In the genomic region with DNA sequence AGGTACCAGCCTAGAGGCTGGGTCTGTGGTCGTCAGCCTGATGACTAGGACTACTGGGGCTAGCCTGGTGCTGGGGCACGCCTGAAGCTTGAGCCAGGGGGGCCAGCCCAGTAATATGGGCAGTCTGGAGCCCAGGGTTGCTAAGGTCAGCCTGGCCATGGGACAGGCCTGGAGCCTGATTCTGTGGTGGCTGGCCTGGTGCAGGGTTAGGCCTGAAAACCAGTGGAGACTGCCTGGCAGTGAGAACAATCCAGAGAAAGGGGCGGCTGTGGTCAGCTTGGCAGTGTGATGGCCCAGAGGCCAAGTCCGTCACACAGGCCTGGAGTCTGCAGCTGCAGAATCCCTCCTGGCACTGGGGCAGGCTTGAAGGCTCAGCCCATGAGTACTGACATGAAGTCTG, we compare ENCODE assay signal across 15 cellular contexts.
DNase-seq lines count a peak whose midpoint lies in the region; ATAC-seq and TF ChIP-seq lines count a peak whose summit lies in the region.
"Had no signal": no experiment of that assay in that cellular context is flagged by ENCODE, and none has a peak within 500 bp of the region (broad histone marks: within the 10 kb centered on the region; RNA-seq: fewer than 3 reads in every experiment).

No MANE protein-coding gene starts in this region.

- H3K27me3 ChIP-seq in aorta (ENCODE audit: control insufficient read depth in 1 of 2, insufficient read depth in 2 of 2, low read length in 1 of 2): no peaks in the 10 kb centered on the region
- H3K27me3 ChIP-seq: BE2C had no signal

- no peak overlapping the region for H3K4me2 ChIP-seq in OCI-LY7 (ENCODE audit: low read length)
- H3K4me2 ChIP-seq: A549 had no signal

- no peaks in the 10 kb centered on the region for H4K20me1 ChIP-seq in OCI-LY7 (ENCODE audit: insufficient read depth, low read length)

- ATAC-seq in esophagus mucosa (peak; percentile 18), sciatic nerve (peak; percentile 32), aorta (ENCODE audit: low FRiP score) (peak; percentile 41)
- no peak for ATAC-seq in activated CD8-positive, alpha-beta T cell treated with anti-CD3 and anti-CD28 coated beads, Interleukin-2, amount 10 ng/mL, durations not matched to agents 7 days and 5 days
- ATAC-seq: A549 had no signal

- CTCF ChIA-PET in OCI-LY7 (lab: Charles Lee; ENCODE audit: unreplicated experiment): no interaction called here
- CTCF ChIA-PET in activated naive CD4-positive, alpha-beta T cell treated with anti-CD3 and anti-CD28 coated beads for 36 hours (lab: Charles Lee): no interaction called here
- CTCF ChIA-PET in activated CD8-positive, alpha-beta T cell treated with anti-CD3 and anti-CD28 coated beads, Interleukin-2, amount 10 ng/mL, durations not matched to agents 7 days and 5 days (lab: Charles Lee): no interaction called here

- H3K27ac Mint-ChIP-seq in activated naive CD4-positive, alpha-beta T cell treated with anti-CD3 and anti-CD28 coated beads for 36 hours: no peak overlapping the region
- no peak overlapping the region for H3K27ac Mint-ChIP-seq in activated CD8-positive, alpha-beta T cell treated with anti-CD3 and anti-CD28 coated beads, Interleukin-2, amount 10 ng/mL, durations not matched to agents 7 days and 5 days
- H3K27ac Mint-ChIP-seq: CD4-positive, alpha-beta memory T cell; IgD-negative memory B cell had no signal

- no peaks in the 10 kb centered on the region for H3K36me3 Mint-ChIP-seq in activated naive CD4-positive, alpha-beta T cell treated with anti-CD3 and anti-CD28 coated beads for 36 hours (ENCODE audit: low read depth)
- no peaks in the 10 kb centered on the region for H3K36me3 Mint-ChIP-seq in activated CD8-positive, alpha-beta T cell treated with anti-CD3 and anti-CD28 coated beads, Interleukin-2, amount 10 ng/mL, durations not matched to agents 7 days and 5 days (ENCODE audit: low read depth)
- H3K36me3 Mint-ChIP-seq: CD4-positive, alpha-beta memory T cell; IgD-negative memory B cell had no signal

- H3K79me2 ChIP-seq in OCI-LY7 (ENCODE audit: insufficient read depth, low read depth, low read length): no peaks in the 10 kb centered on the region

- intact Hi-C loops in OCI-LY7 (cut with micrococcal nuclease; ENCODE audit: unreplicated experiment) (loop anchor here (10.0 kb wide), 1 partner anchor 697 kb away; no protein-coding TSS in a partner anchor), sciatic nerve (cut with DNase I) (loop anchor here (5.0 kb wide), 1 partner anchor 320 kb away; no protein-coding TSS in a partner anchor), aorta (cut with DNase I) (no loop called here)
- intact Hi-C loops in activated naive CD4-positive, alpha-beta T cell treated with anti-CD3 and anti-CD28 coated beads for 36 hours (cut with micrococcal nuclease): no loop called here

- 70 to 80% methylated on average over 4 of the region's 4 CpGs for WGBS in aorta, 2 donors

- H3K4me1 ChIP-seq in OCI-LY7 (ENCODE audit: insufficient read depth, low read length, poor library complexity, severe bottlenecking) (peaks cover 6% of the 10 kb centered on the region), aorta (ENCODE audit: control insufficient read depth in 1 of 2, insufficient read depth in 2 of 2, low read length in 2 of 2) (no peaks in the 10 kb centered on the region)
- H3K4me1 ChIP-seq: A549, BE2C had no signal

- H3K27ac ChIP-seq in OCI-LY7 (ENCODE audit: low read depth, low read length, poor library complexity, severe bottlenecking): no peak overlapping the region
- no peak overlapping the region for H3K27ac ChIP-seq in aorta (ENCODE audit: low read depth in 1 of 2, low read length in 2 of 2)
- H3K27ac ChIP-seq: A549, C4-2B had no signal

- no peaks in the 10 kb centered on the region for H3K9me2 ChIP-seq in OCI-LY7 (ENCODE audit: insufficient read depth, low read length)

- BruUV-seq in OCI-LY7 (replicated peaks; lab: Mats Ljungman, UMichigan): no TSS peak

- TF ChIP-seq CTCF in OCI-LY7 (conservative IDR thresholded peaks at IDR 0.05; ENCODE audit: low read length): no peak

- H3K9me3 ChIP-seq in OCI-LY7 (ENCODE audit: low read length): peaks cover 2% of the 10 kb centered on the region; the same call in 1 of the 2 replicates
- peaks cover 3% of the 10 kb centered on the region for H3K9me3 ChIP-seq in aorta (ENCODE audit: control insufficient read depth, low read length)
- H3K9me3 ChIP-seq: A549, BE2C had no signal

- no peak overlapping the region for H3K4me3 ChIP-seq in OCI-LY7 (ENCODE audit: low read depth, low read length, poor library complexity, severe bottlenecking)
- no peak overlapping the region for H3K4me3 ChIP-seq in aorta (ENCODE audit: low read length in 2 of 2)
- H3K4me3 ChIP-seq: A549 had no signal

- 0 out of 2 replicates have a peak overlapping the region, but pooled peaks have one; percentile 23 for H2AFZ ChIP-seq in OCI-LY7 (ENCODE audit: low read length)

- H3K36me3 ChIP-seq in OCI-LY7 (ENCODE audit: insufficient read depth, low read length) (no peaks in the 10 kb centered on the region; the same call in 1 of the 2 replicates), aorta (ENCODE audit: control insufficient read depth in 1 of 2, insufficient read depth in 2 of 2, low read length in 1 of 2) (no peaks in the 10 kb centered on the region)
- H3K36me3 ChIP-seq: BE2C had no signal

- no peak for DNase-seq in OCI-LY7 (ENCODE audit: low spot score)
- no peak for DNase-seq in sciatic nerve (ENCODE audit: low spot score)
- peak in 1 of 2 donors; percentile 41 for DNase-seq in aorta
- DNase-seq in activated naive CD4-positive, alpha-beta T cell treated with anti-CD3 and anti-CD28 coated beads for 36 hours: no peak
- DNase-seq in DMS 273 (lab: John Stamatoyannopoulos, UW; ENCODE audit: unreplicated experiment): no peak
- DNase-seq in activated CD8-positive, alpha-beta T cell treated with anti-CD3 and anti-CD28 coated beads, Interleukin-2, amount 10 ng/mL, durations not matched to agents 7 days and 5 days: no peak
- DNase-seq: BE2C, DMS153, DND-41, GDM1 had no signal

- POLR2A ChIA-PET in OCI-LY7 (lab: Charles Lee): interaction anchor here (1.6 kb wide), 1 partner anchor 37 kb away, joined by 3 read pairs; no protein-coding TSS in a partner anchor
- POLR2A ChIA-PET in activated CD8-positive, alpha-beta T cell treated with anti-CD3 and anti-CD28 coated beads, Interleukin-2, amount 10 ng/mL, durations not matched to agents 7 days and 5 days (lab: Charles Lee): no interaction called here

- H3K4me3 Mint-ChIP-seq in activated naive CD4-positive, alpha-beta T cell treated with anti-CD3 and anti-CD28 coated beads for 36 hours: no peak overlapping the region
- no peak overlapping the region for H3K4me3 Mint-ChIP-seq in activated CD8-positive, alpha-beta T cell treated with anti-CD3 and anti-CD28 coated beads, Interleukin-2, amount 10 ng/mL, durations not matched to agents 7 days and 5 days
- H3K4me3 Mint-ChIP-seq: CD4-positive, alpha-beta memory T cell; IgD-negative memory B cell had no signal

- no peaks in the 10 kb centered on the region for H3K4me1 Mint-ChIP-seq in activated naive CD4-positive, alpha-beta T cell treated with anti-CD3 and anti-CD28 coated beads for 36 hours (ENCODE audit: low read depth)
- H3K4me1 Mint-ChIP-seq in activated CD8-positive, alpha-beta T cell treated with anti-CD3 and anti-CD28 coated beads, Interleukin-2, amount 10 ng/mL, durations not matched to agents 7 days and 5 days (ENCODE audit: low read depth): no peaks in the 10 kb centered on the region
- H3K4me1 Mint-ChIP-seq: CD4-positive, alpha-beta memory T cell; IgD-negative memory B cell had no signal

- H3K9me3 Mint-ChIP-seq in activated naive CD4-positive, alpha-beta T cell treated with anti-CD3 and anti-CD28 coated beads for 36 hours: peaks cover 10% of the 10 kb centered on the region
- H3K9me3 Mint-ChIP-seq in activated CD8-positive, alpha-beta T cell treated with anti-CD3 and anti-CD28 coated beads, Interleukin-2, amount 10 ng/mL, durations not matched to agents 7 days and 5 days (ENCODE audit: insufficient read depth): no peaks in the 10 kb centered on the region

- H3K27me3 Mint-ChIP-seq in activated naive CD4-positive, alpha-beta T cell treated with anti-CD3 and anti-CD28 coated beads for 36 hours (ENCODE audit: low read depth): no peaks in the 10 kb centered on the region
- H3K27me3 Mint-ChIP-seq in activated CD8-positive, alpha-beta T cell treated with anti-CD3 and anti-CD28 coated beads, Interleukin-2, amount 10 ng/mL, durations not matched to agents 7 days and 5 days (ENCODE audit: low read depth): no peaks in the 10 kb centered on the region
- H3K27me3 Mint-ChIP-seq: CD4-positive, alpha-beta memory T cell; IgD-negative memory B cell had no signal

Comparison
In these comparisons a context has a peak if more than half of its experiments do, and no peak if none do; other contexts are left out.
1. intact Hi-C loops: an anchor here in OCI-LY7 (10.0 kb wide) and sciatic nerve (5.0 kb wide); none called in aorta and activated naive CD4-positive, alpha-beta T cell treated with anti-CD3 and anti-CD28 coated beads for 36 hours.